16 cellular contexts compared by ENCODE assay signal in the genomic region with DNA sequence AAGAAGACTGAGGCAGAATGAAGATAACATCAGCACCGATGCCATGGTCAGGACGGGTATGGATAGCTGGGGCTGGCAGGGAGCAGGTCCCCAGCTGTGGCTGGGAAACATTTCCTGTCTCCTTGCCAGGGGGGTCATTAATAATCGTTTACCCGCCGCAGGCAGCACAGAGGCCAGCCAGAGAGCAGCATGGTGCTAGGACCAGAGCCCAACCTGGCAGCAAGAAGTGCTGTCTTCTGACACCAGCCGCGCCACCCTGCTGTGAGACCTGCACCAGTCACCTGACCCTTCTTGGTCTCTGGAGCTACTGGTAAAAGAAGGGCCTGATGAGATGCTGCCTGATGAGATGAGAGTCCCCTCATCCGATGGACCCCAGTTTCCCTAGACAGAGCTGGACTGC. TPM values are rescaled to one million over a fixed set of nuclear protein-coding genes. Genes with fewer than 3 reads are reported as not detected.
"Had no signal": no experiment of that assay in that cellular context is flagged by ENCODE, and none has a peak within 500 bp of the region (broad histone marks: within the 10 kb centered on the region; RNA-seq: fewer than 3 reads in every experiment).

No MANE protein-coding gene starts in this region.

- H3K27ac Mint-ChIP-seq: nephron; stimulated activated memory B cell treated with anti-CD40 and anti-IgM and Interleukin-4, amounts not matched to agents 10 μg/mL and 1 μg/mL and 100 μg/mL, for 72 hours had no signal

- H3K27me3 ChIP-seq: gastroesophageal sphincter had no signal

- H3K9me3 Mint-ChIP-seq: activated naive CD4-positive, alpha-beta T cell treated with anti-CD3 and anti-CD28 coated beads, Interleukin-2, amount 50 U/mL, for 24 hours; central memory CD8-positive, alpha-beta T cell; nephron; stimulated activated memory B cell treated with anti-CD40 and anti-IgM and Interleukin-4, amounts not matched to agents 10 μg/mL and 1 μg/mL and 100 μg/mL, for 72 hours had no signal

- H3K36me3 Mint-ChIP-seq: activated naive CD4-positive, alpha-beta T cell treated with anti-CD3 and anti-CD28 coated beads, Interleukin-2, amount 50 U/mL, for 24 hours; stimulated activated memory B cell treated with anti-CD40 and anti-IgM and Interleukin-4, amounts not matched to agents 10 μg/mL and 1 μg/mL and 100 μg/mL, for 72 hours had no signal

- H3K27ac ChIP-seq: body of pancreas, epithelial cell of prostate, tibial nerve had no signal

- H3K4me2 ChIP-seq: smooth muscle cell had no signal

- ATAC-seq: activated CD4-positive, CD25-positive, alpha-beta regulatory T cell treated with anti-CD3 and anti-CD28 coated beads, Interleukin-2, amount 50 U/mL, for 24 hours; body of pancreas; gastroesophageal sphincter; left ventricle myocardium superior; stimulated activated memory B cell treated with anti-CD40 and anti-IgM and Interleukin-4, amounts not matched to agents 10 μg/mL and 1 μg/mL and 100 μg/mL, for 72 hours had no signal

- H3K36me3 ChIP-seq: gastroesophageal sphincter, tibial nerve had no signal

- H3K9me3 ChIP-seq: body of pancreas, gastroesophageal sphincter, tibial nerve had no signal

- FAIRE-seq: keratinocyte had no signal

- DNase-seq: activated T-cell treated with anti-CD3 and anti-CD28 coated beads, Interleukin-2, amount 50 U/mL, for 1 hour; body of pancreas; cortex of kidney; effector memory CD4-positive, alpha-beta T cell; left ventricle myocardium superior; mesendoderm had no signal

- H3K4me3 Mint-ChIP-seq: activated naive CD4-positive, alpha-beta T cell treated with anti-CD3 and anti-CD28 coated beads, Interleukin-2, amount 50 U/mL, for 24 hours; central memory CD8-positive, alpha-beta T cell; nephron; stimulated activated memory B cell treated with anti-CD40 and anti-IgM and Interleukin-4, amounts not matched to agents 10 μg/mL and 1 μg/mL and 100 μg/mL, for 72 hours had no signal

- H3K4me1 Mint-ChIP-seq: activated naive CD4-positive, alpha-beta T cell treated with anti-CD3 and anti-CD28 coated beads, Interleukin-2, amount 50 U/mL, for 24 hours; central memory CD8-positive, alpha-beta T cell; stimulated activated memory B cell treated with anti-CD40 and anti-IgM and Interleukin-4, amounts not matched to agents 10 μg/mL and 1 μg/mL and 100 μg/mL, for 72 hours had no signal

- H3K4me3 ChIP-seq: body of pancreas, gastroesophageal sphincter, smooth muscle cell, tibial nerve had no signal

RNA-seq across cellular contexts. Expression of a gene that starts 36.3 kb away (rescaled TPM):
- total RNA-seq: smooth muscle cell had no signal
